12 cellular contexts compared by ENCODE assay signal in the genomic region with DNA sequence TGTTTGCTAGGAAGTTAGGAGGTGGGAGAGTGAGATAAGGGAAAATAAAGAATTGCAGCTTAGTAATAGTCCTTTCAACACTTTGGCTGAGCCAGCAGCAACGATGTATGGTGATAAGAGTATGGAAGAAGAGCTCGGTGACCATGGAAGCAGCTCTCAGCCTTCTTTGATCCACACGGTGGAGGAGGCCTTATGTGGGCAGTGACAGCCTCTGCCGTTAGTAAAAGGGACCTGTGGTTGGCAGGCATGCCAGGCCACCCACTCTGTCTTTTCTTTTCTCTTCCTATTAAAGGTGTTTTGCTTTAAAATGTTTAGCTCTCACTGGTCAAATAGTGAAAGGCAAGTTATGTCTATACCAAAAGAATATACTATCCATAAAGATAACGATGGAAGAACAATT. TPM values are rescaled to one million over a fixed set of nuclear protein-coding genes. Genes with fewer than 3 reads are reported as not detected.
"Had no signal": no experiment of that assay in that cellular context is flagged by ENCODE, and none has a peak within 500 bp of the region (broad histone marks: within the 10 kb centered on the region; RNA-seq: fewer than 3 reads in every experiment).

No MANE protein-coding gene starts in this region.

- H3K4me2 ChIP-seq: GM23338 had no signal

- H3K4me3 ChIP-seq: GM23248, GM23338, HAP-1 had no signal

- H3K4me1 ChIP-seq: HAP-1 had no signal

- DNase-seq: GM23248, GOT3, H7, H9, HCEC 1CT, HFFc6 had no signal

- H2AFZ ChIP-seq: GM23248, GM23338 had no signal

- H3K36me3 ChIP-seq: HAP-1 had no signal

- H3K9ac ChIP-seq: GM23248 had no signal

- H3K9me3 ChIP-seq: HAP-1 had no signal

- H3K27ac ChIP-seq: GM23248 had no signal

- FAIRE-seq: H1, H54 had no signal

- ATAC-seq: GM23338, HCT116 had no signal

RNA-seq across cellular contexts. Expression of gene RGS7BP, which starts 7.7 kb away (rescaled TPM):
- total RNA-seq: H4, HFFc6 had no signal
- polyA plus RNA-seq: GM23248 had no signal
